Comparison of ENCODE assay signal across 1 cellular context in the genomic region with DNA sequence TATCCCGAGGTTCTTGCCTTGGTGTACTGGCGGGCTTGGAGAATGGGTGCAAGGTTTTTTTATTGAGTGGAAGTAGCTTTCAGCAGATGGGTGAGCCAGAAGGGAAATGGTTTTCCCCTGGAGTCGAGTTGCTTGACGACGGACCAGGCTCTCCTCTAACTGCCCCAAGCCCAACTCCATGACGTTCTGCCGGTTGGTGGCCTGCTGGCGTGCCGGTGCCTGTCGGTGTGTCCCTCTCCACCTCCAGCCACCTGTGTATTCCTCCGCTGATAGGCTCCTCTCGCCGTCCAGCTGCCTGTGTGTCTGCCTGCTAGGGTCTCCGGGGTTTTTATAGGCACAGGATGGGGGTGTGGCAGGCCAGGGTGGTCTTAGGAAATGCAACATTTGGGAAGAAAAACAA.
TF ChIP-seq lines count a peak whose summit lies in the region.

No MANE protein-coding gene starts in this region.

TF ChIP-seq in K562, 482 proteins besides CTCF, POLR2A, EP300 and RAD21:
- TF ChIP-seq ARID4B (CRISPR knock-in tag; IDR thresholded peaks at IDR 0.05) (0 out of 2 replicates have a peak, but pooled peaks have one; percentile 30), NR1H2 (CRISPR knock-in tag; IDR thresholded peaks at IDR 0.05) (no peak), ZNF324 (CRISPR knock-in tag; IDR thresholded peaks at IDR 0.05) (no peak)
